1 cellular context compared by ENCODE assay signal in genomic region chr6:37057128-37057471, GRCh38.
TF ChIP-seq lines count a peak whose summit lies in the region.

No MANE protein-coding gene starts in this region.

TF ChIP-seq in K562, 482 proteins besides CTCF, POLR2A, EP300 and RAD21 (continued from another document and continues in another):
- TF ChIP-seq E2F5 (CRISPR knock-in tag; IDR thresholded peaks at IDR 0.05): no peak
- TF ChIP-seq ZBED1 (IDR thresholded peaks at IDR 0.05): no peak
- no peak for TF ChIP-seq TFAM (CRISPR knock-in tag; conservative IDR thresholded peaks at IDR 0.05)
- TF ChIP-seq KLF1 (tag; IDR thresholded peaks at IDR 0.05): no peak
- TF ChIP-seq BCOR (IDR thresholded peaks at IDR 0.05): peak; percentile 97
- no peak for TF ChIP-seq MAZ (CRISPR knock-in tag; conservative IDR thresholded peaks at IDR 0.05 in 1 of 2, IDR thresholded peaks at IDR 0.05 in 1 of 2)
- no peak for TF ChIP-seq NUFIP1 (IDR thresholded peaks at IDR 0.05; ENCODE audit: partially characterized antibody)
- no peak for TF ChIP-seq ZNF324 (CRISPR knock-in tag; IDR thresholded peaks at IDR 0.05)
- no peak for TF ChIP-seq NELFE (IDR thresholded peaks at IDR 0.05; ENCODE audit: insufficient read depth, insufficient read length)
- TF ChIP-seq GATAD2B (IDR thresholded peaks at IDR 0.05; ENCODE audit: borderline replicate concordance): no peak
- no peak for TF ChIP-seq EZH2 (IDR thresholded peaks at IDR 0.05; ENCODE audit: borderline replicate concordance, low read depth, low read length)
- no peak for TF ChIP-seq NFIC (IDR thresholded peaks at IDR 0.05)
- TF ChIP-seq CBFA2T2 (conservative IDR thresholded peaks at IDR 0.05): no peak
- no peak for TF ChIP-seq FOXJ3 (CRISPR knock-in tag; IDR thresholded peaks at IDR 0.05)
- TF ChIP-seq ZNF644 (tag; IDR thresholded peaks at IDR 0.05; ENCODE audit: low read depth): no peak
- TF ChIP-seq ZNF57 (CRISPR knock-in tag; IDR thresholded peaks at IDR 0.05): no peak
- no peak for TF ChIP-seq SAP30 (IDR thresholded peaks at IDR 0.05; ENCODE audit: borderline replicate concordance, insufficient read depth, low read depth, low read length, poor library complexity, severe bottlenecking)
- TF ChIP-seq PBX2 (CRISPR knock-in tag; IDR thresholded peaks at IDR 0.05; ENCODE audit: low read depth): no peak
- no peak for TF ChIP-seq PBX2 (tag; conservative IDR thresholded peaks at IDR 0.05; ENCODE audit: low read depth)
- no peak for TF ChIP-seq NR2C1 (IDR thresholded peaks at IDR 0.05)
- no peak for TF ChIP-seq NR2C1 (tag; IDR thresholded peaks at IDR 0.05)
- no peak for TF ChIP-seq TCF7L2 (IDR thresholded peaks at IDR 0.05; ENCODE audit: low read depth, low read length)
- no peak for TF ChIP-seq MITF (IDR thresholded peaks at IDR 0.05)
- TF ChIP-seq DMBX1 (CRISPR knock-in tag; IDR thresholded peaks at IDR 0.05; ENCODE audit: borderline replicate concordance): no peak
- TF ChIP-seq RCOR1 (IDR thresholded peaks at IDR 0.05; ENCODE audit: borderline replicate concordance in 1 of 2, low read depth in 2 of 2, low read length in 2 of 2): peak in 1 of 2 experiments; percentile 45; a peak in 1 of 4 replicates
- TF ChIP-seq ZNF518B (CRISPR knock-in tag; IDR thresholded peaks at IDR 0.05): no peak
- TF ChIP-seq ZNF280A (IDR thresholded peaks at IDR 0.05; ENCODE audit: low read depth, partially characterized antibody): no peak
- TF ChIP-seq MTA1 (IDR thresholded peaks at IDR 0.05; ENCODE audit: borderline replicate concordance): 0 out of 2 replicates have a peak, but pooled peaks have one; percentile 13
- TF ChIP-seq ZNF589 (CRISPR knock-in tag; IDR thresholded peaks at IDR 0.05; ENCODE audit: low read depth): no peak
- TF ChIP-seq ATF3 (IDR thresholded peaks at IDR 0.05): no peak
- no peak for TF ChIP-seq ATF3 (CRISPR knock-in tag; conservative IDR thresholded peaks at IDR 0.05)
- no peak for TF ChIP-seq SRSF7 (optimal IDR thresholded peaks at IDR 0.05; ENCODE audit: low read depth, low read length)
- TF ChIP-seq RBM25 (IDR thresholded peaks at IDR 0.05; ENCODE audit: low read depth, low read length, severe bottlenecking): peak; percentile 96
- peak; percentile 41; the same call in 1 of the 2 replicates for TF ChIP-seq ETV1 (tag; conservative IDR thresholded peaks at IDR 0.05; ENCODE audit: low read depth)
- TF ChIP-seq ELK1 (CRISPR knock-in tag; IDR thresholded peaks at IDR 0.05): no peak
- no peak for TF ChIP-seq ETS2 (tag; IDR thresholded peaks at IDR 0.05; ENCODE audit: borderline replicate concordance, poor library complexity, severe bottlenecking)
- TF ChIP-seq MECOM (CRISPR knock-in tag; IDR thresholded peaks at IDR 0.05): no peak
- TF ChIP-seq SMARCA5 (IDR thresholded peaks at IDR 0.05): peak; percentile 94
- no peak for TF ChIP-seq ZNF785 (CRISPR knock-in tag; IDR thresholded peaks at IDR 0.05)
- no peak for TF ChIP-seq ZNF224 (CRISPR knock-in tag; IDR thresholded peaks at IDR 0.05)
- TF ChIP-seq CREB3L1 (IDR thresholded peaks at IDR 0.05; ENCODE audit: borderline replicate concordance, low read depth): no peak
- no peak for TF ChIP-seq ZNF584 (CRISPR knock-in tag; IDR thresholded peaks at IDR 0.05; ENCODE audit: low read depth)
- TF ChIP-seq ZNF511 (CRISPR knock-in tag; IDR thresholded peaks at IDR 0.05): no peak
- no peak for TF ChIP-seq CHCHD3 (CRISPR knock-in tag; IDR thresholded peaks at IDR 0.05)
- no peak for TF ChIP-seq KAT7 (CRISPR knock-in tag; IDR thresholded peaks at IDR 0.05; ENCODE audit: borderline replicate concordance)
- TF ChIP-seq ZKSCAN3 (CRISPR knock-in tag; IDR thresholded peaks at IDR 0.05): no peak
- no peak for TF ChIP-seq GTF2A2 (tag; IDR thresholded peaks at IDR 0.05)
- TF ChIP-seq FOXP1 (CRISPR knock-in tag; IDR thresholded peaks at IDR 0.05): no peak
- no peak for TF ChIP-seq L3MBTL2 (IDR thresholded peaks at IDR 0.05)
- peak; percentile 79 to 87 for TF ChIP-seq KDM1A (IDR thresholded peaks at IDR 0.05)
- no peak for TF ChIP-seq HDAC3 (IDR thresholded peaks at IDR 0.05; ENCODE audit: borderline replicate concordance, partially characterized antibody)
- TF ChIP-seq PTBP1 (IDR thresholded peaks at IDR 0.05; ENCODE audit: low read depth, low read length): peak; percentile 73; the same call in 1 of the 2 replicates
- no peak for TF ChIP-seq CSDE1 (IDR thresholded peaks at IDR 0.05)
- TF ChIP-seq ZNF146 (CRISPR knock-in tag; IDR thresholded peaks at IDR 0.05; ENCODE audit: unreplicated experiment): no peak
